14 cellular contexts compared by ENCODE assay signal in genomic region chr19:18171605-18172327, GRCh38. TPM values are rescaled to one million over a fixed set of nuclear protein-coding genes. Genes with fewer than 3 reads are reported as not detected.
DNase-seq lines count a peak whose midpoint lies in the region; ATAC-seq and TF ChIP-seq lines count a peak whose summit lies in the region.
"Had no signal": no experiment of that assay in that cellular context is flagged by ENCODE, and none has a peak within 500 bp of the region (broad histone marks: within the 10 kb centered on the region; RNA-seq: fewer than 3 reads in every experiment).

No MANE protein-coding gene starts in this region.

- no peaks in the 10 kb centered on the region for H3K27me3 Mint-ChIP-seq in activated CD8-positive, alpha-beta T cell treated with anti-CD3 and anti-CD28 coated beads, Interleukin-2, amount 10 ng/mL, durations not matched to agents 7 days and 5 days (ENCODE audit: low read depth)
- no peaks in the 10 kb centered on the region for H3K27me3 Mint-ChIP-seq in activated CD8-positive, alpha-beta T cell treated with anti-CD3 and anti-CD28 coated beads for 36 hours

- H3K27me3 ChIP-seq in left ventricle myocardium inferior (ENCODE audit: low read depth) = no peaks in the 10 kb centered on the region
- H3K27me3 ChIP-seq in tibial nerve = no peaks in the 10 kb centered on the region

- CTCF ChIA-PET in activated CD8-positive, alpha-beta T cell treated with anti-CD3 and anti-CD28 coated beads, Interleukin-2, amount 10 ng/mL, durations not matched to agents 7 days and 5 days (lab: Charles Lee) = no interaction called here
- CTCF ChIA-PET in activated CD8-positive, alpha-beta T cell treated with anti-CD3 and anti-CD28 coated beads for 36 hours (lab: Charles Lee) = interaction anchor here (1.2 to 1.3 kb wide), 3 partner anchors 59 to 175 kb away, joined by 3 to 7 read pairs (median 5); no protein-coding TSS in a partner anchor
- CTCF ChIA-PET in OCI-LY7 (lab: Charles Lee; ENCODE audit: unreplicated experiment) = interaction anchor here (1.4 kb wide), 1 partner anchor 12 kb away, joined by 3 read pairs; no protein-coding TSS in a partner anchor

- H3K36me3 ChIP-seq in OCI-LY7 (ENCODE audit: insufficient read depth, low read length) (peaks cover 25% of the 10 kb centered on the region), left ventricle myocardium inferior (peaks cover 28% of the 10 kb centered on the region), tibial nerve (peaks cover 0 to 38% (median 6%) of the 10 kb centered on the region in 3 donors)

- no peak overlapping the region for H3K4me3 Mint-ChIP-seq in activated CD8-positive, alpha-beta T cell treated with anti-CD3 and anti-CD28 coated beads, Interleukin-2, amount 10 ng/mL, durations not matched to agents 7 days and 5 days
- no peak overlapping the region for H3K4me3 Mint-ChIP-seq in activated CD8-positive, alpha-beta T cell treated with anti-CD3 and anti-CD28 coated beads for 36 hours
- H3K4me3 Mint-ChIP-seq: neural crest cell had no signal

- H3K4me1 ChIP-seq in OCI-LY7 (ENCODE audit: insufficient read depth, low read length, poor library complexity, severe bottlenecking) (peaks cover 73% of the 10 kb centered on the region), left ventricle myocardium inferior (peaks cover 47% of the 10 kb centered on the region), tibial nerve (peaks cover 0 to 24% (median 3%) of the 10 kb centered on the region in 4 donors)

- H3K27ac ChIP-seq in OCI-LY7 (ENCODE audit: low read depth, low read length, poor library complexity, severe bottlenecking) (peak overlapping the region; percentile 93), left ventricle myocardium inferior (replicated peaks) (peak overlapping the region; percentile 72), tibial nerve (peak overlapping the region in 3 of 4 donors; percentile 65 to 84 (median 76))

- TF ChIP-seq CTCF in activated CD8-positive, alpha-beta T cell treated with anti-CD3 and anti-CD28 coated beads for 36 hours (IDR thresholded peaks at IDR 0.05) = no peak
- TF ChIP-seq CTCF in OCI-LY7 (conservative IDR thresholded peaks at IDR 0.05; ENCODE audit: low read length) (no peak), left ventricle myocardium inferior (IDR thresholded peaks at IDR 0.05; ENCODE audit: borderline replicate concordance) (no peak), tibial nerve (IDR thresholded peaks at IDR 0.05) (no peak)

- no peaks in the 10 kb centered on the region for H3K9me3 ChIP-seq in OCI-LY7 (ENCODE audit: low read length)
- H3K9me3 ChIP-seq in left ventricle myocardium inferior (replicated peaks) = no peaks in the 10 kb centered on the region
- H3K9me3 ChIP-seq in tibial nerve = no peaks in the 10 kb centered on the region

- H3K4me3 ChIP-seq in OCI-LY7 (ENCODE audit: low read depth, low read length, poor library complexity, severe bottlenecking) = no peak overlapping the region
- H3K4me3 ChIP-seq in left ventricle myocardium inferior = no peak overlapping the region
- no peak overlapping the region for H3K4me3 ChIP-seq in tibial nerve

- TF ChIP-seq POLR2A in tibial nerve (IDR thresholded peaks at IDR 0.05) = no peak

- H3K4me1 Mint-ChIP-seq in activated CD8-positive, alpha-beta T cell treated with anti-CD3 and anti-CD28 coated beads, Interleukin-2, amount 10 ng/mL, durations not matched to agents 7 days and 5 days (ENCODE audit: low read depth) = peaks cover 33% of the 10 kb centered on the region
- peaks cover 7% of the 10 kb centered on the region for H3K4me1 Mint-ChIP-seq in activated CD8-positive, alpha-beta T cell treated with anti-CD3 and anti-CD28 coated beads for 36 hours (ENCODE audit: low read depth)

- WGBS in tibial nerve, 2 donors = 86% methylated on average over 8 of the region's 8 CpGs

- H3K27ac Mint-ChIP-seq in activated CD8-positive, alpha-beta T cell treated with anti-CD3 and anti-CD28 coated beads, Interleukin-2, amount 10 ng/mL, durations not matched to agents 7 days and 5 days = peak overlapping the region; percentile 66
- H3K27ac Mint-ChIP-seq in activated CD8-positive, alpha-beta T cell treated with anti-CD3 and anti-CD28 coated beads for 36 hours = no peak overlapping the region

- H4K20me1 ChIP-seq in OCI-LY7 (ENCODE audit: insufficient read depth, low read length) = peaks cover 6% of the 10 kb centered on the region; the same call in 1 of the 2 replicates

- H2AFZ ChIP-seq in OCI-LY7 (ENCODE audit: low read length) = no peak overlapping the region

- intact Hi-C loops in activated CD8-positive, alpha-beta T cell treated with anti-CD3 and anti-CD28 coated beads for 36 hours (cut with micrococcal nuclease) = no loop called here
- intact Hi-C loops in OCI-LY7 (cut with micrococcal nuclease; ENCODE audit: unreplicated experiment) = no loop called here
- intact Hi-C loops in left ventricle myocardium inferior (cut with micrococcal nuclease) = no loop called here

- no peaks in the 10 kb centered on the region for H3K9me3 Mint-ChIP-seq in activated CD8-positive, alpha-beta T cell treated with anti-CD3 and anti-CD28 coated beads, Interleukin-2, amount 10 ng/mL, durations not matched to agents 7 days and 5 days (ENCODE audit: insufficient read depth)
- no peaks in the 10 kb centered on the region for H3K9me3 Mint-ChIP-seq in activated CD8-positive, alpha-beta T cell treated with anti-CD3 and anti-CD28 coated beads for 36 hours
- H3K9me3 Mint-ChIP-seq: HFFc6, neural crest cell had no signal

- no peak for DNase-seq in activated CD8-positive, alpha-beta T cell treated with anti-CD3 and anti-CD28 coated beads, Interleukin-2, amount 10 ng/mL, durations not matched to agents 7 days and 5 days
- no peak for DNase-seq in activated CD8-positive, alpha-beta T cell treated with anti-CD3 and anti-CD28 coated beads for 36 hours
- no peak for DNase-seq in OCI-LY7 (ENCODE audit: low spot score)
- no peak for DNase-seq in left ventricle myocardium inferior
- DNase-seq in tibial nerve (ENCODE audit: low spot score in 2 of 2) = no peak
- DNase-seq in anterior cingulate cortex (lab: John Stamatoyannopoulos, UW) = no peak
- DNase-seq: activated CD4-positive, CD25-positive, alpha-beta regulatory T cell treated with anti-CD3 and anti-CD28 coated beads, Interleukin-2, amount 50 U/mL, for 72 hours; activated naive CD4-positive, alpha-beta T cell; HFFc6; NCI-H2227 treated with DMSO at 0.1 percent for 48 hours; stimulated activated CD4-positive, alpha-beta T cell treated with anti-CD3 and anti-CD28 coated beads, Interleukin-12 subunit alpha, Interleukin-12 subunit beta, amount 100 ng/mL, for 4 hours had no signal

- no peak for ATAC-seq in activated CD8-positive, alpha-beta T cell treated with anti-CD3 and anti-CD28 coated beads, Interleukin-2, amount 10 ng/mL, durations not matched to agents 7 days and 5 days
- no peak for ATAC-seq in activated CD8-positive, alpha-beta T cell treated with anti-CD3 and anti-CD28 coated beads for 36 hours
- ATAC-seq in GM18511 (IDR thresholded peaks at IDR 0.05; ENCODE audit: unreplicated experiment) = no peak
- ATAC-seq in HG02870 (IDR thresholded peaks at IDR 0.05; ENCODE audit: unreplicated experiment) = no peak

- no TSS peak for BruUV-seq in OCI-LY7 (replicated peaks; lab: Mats Ljungman, UMichigan)

- H3K9me2 ChIP-seq in OCI-LY7 (ENCODE audit: insufficient read depth, low read length) = no peaks in the 10 kb centered on the region

- peaks cover 22% of the 10 kb centered on the region for H3K36me3 Mint-ChIP-seq in activated CD8-positive, alpha-beta T cell treated with anti-CD3 and anti-CD28 coated beads, Interleukin-2, amount 10 ng/mL, durations not matched to agents 7 days and 5 days (ENCODE audit: low read depth)
- peaks cover 14% of the 10 kb centered on the region for H3K36me3 Mint-ChIP-seq in activated CD8-positive, alpha-beta T cell treated with anti-CD3 and anti-CD28 coated beads for 36 hours (ENCODE audit: low read depth)

- TF ChIP-seq EP300 in tibial nerve (IDR thresholded peaks at IDR 0.05) = no peak

- H3K4me2 ChIP-seq in OCI-LY7 (ENCODE audit: low read length) = peak overlapping the region; percentile 74

- H3K79me2 ChIP-seq in OCI-LY7 (ENCODE audit: insufficient read depth, low read depth, low read length) = peaks cover 24% of the 10 kb centered on the region

- POLR2A ChIA-PET in activated CD8-positive, alpha-beta T cell treated with anti-CD3 and anti-CD28 coated beads, Interleukin-2, amount 10 ng/mL, durations not matched to agents 7 days and 5 days (lab: Charles Lee) = interaction anchor here (1.0 kb wide), 1 partner anchor 108 kb away, joined by 3 read pairs; no protein-coding TSS in a partner anchor
- POLR2A ChIA-PET in activated CD8-positive, alpha-beta T cell treated with anti-CD3 and anti-CD28 coated beads for 36 hours (lab: Charles Lee) = interaction anchor here (0.6 to 1.3 kb wide), 3 partner anchors 11 to 63 kb away, joined by 3 to 4 read pairs (median 3); no protein-coding TSS in a partner anchor
- POLR2A ChIA-PET in OCI-LY7 (lab: Charles Lee) = interaction anchor here (1.3 to 1.5 kb wide), 3 partner anchors 11 to 20 kb away, joined by 4 to 8 read pairs (median 4); partner anchors contain the start of gene MPV17L2

RNA-seq across cellular contexts. Expression of gene IFI30, which starts 1.8 kb away (rescaled TPM):
- total RNA-seq in activated CD8-positive, alpha-beta T cell treated with anti-CD3 and anti-CD28 coated beads, Interleukin-2, amount 10 ng/mL, durations not matched to agents 7 days and 5 days = 10 to 100 TPM; 67.4 to 72.3 TPM
- total RNA-seq in activated CD8-positive, alpha-beta T cell treated with anti-CD3 and anti-CD28 coated beads for 36 hours = 10 to 100 TPM; 21.9 to 22.9 TPM
- total RNA-seq in OCI-LY7 (2014; rRNA removed; shearing (Covaris generic)) = 141 and 195 TPM in 2 replicates
- total RNA-seq in OCI-LY7 (2022) (117 and 170 TPM in 2 replicates), left ventricle myocardium inferior (23.3 TPM), tibial nerve (100 to 1,000 TPM in 1 of 4 donors, 10 to 100 TPM in 3; 19.0 to 101 (median 29.4) TPM)
- total RNA-seq: neural crest cell had no signal

RNA-seq across cellular contexts. Expression of gene PIK3R2, which starts 18.8 kb away (rescaled TPM):
- total RNA-seq in activated CD8-positive, alpha-beta T cell treated with anti-CD3 and anti-CD28 coated beads, Interleukin-2, amount 10 ng/mL, durations not matched to agents 7 days and 5 days = 1 to 10 TPM; 7.8 to 9.2 TPM
- total RNA-seq in activated CD8-positive, alpha-beta T cell treated with anti-CD3 and anti-CD28 coated beads for 36 hours = 10 to 100 TPM; 15.0 to 15.8 TPM
- total RNA-seq in OCI-LY7 (2014; rRNA removed; shearing (Covaris generic)) = 1.6 and 3.2 TPM in 2 replicates
- total RNA-seq in OCI-LY7 (2022) (20.5 and 30.0 TPM in 2 replicates), left ventricle myocardium inferior (28.0 TPM), tibial nerve (10 to 100 TPM; 12.2 to 38.1 (median 15.7) TPM)

RNA-seq across cellular contexts. Expression of gene MPV17L2, which starts 21.3 kb away (rescaled TPM):
- total RNA-seq in activated CD8-positive, alpha-beta T cell treated with anti-CD3 and anti-CD28 coated beads, Interleukin-2, amount 10 ng/mL, durations not matched to agents 7 days and 5 days = 10 to 100 TPM in 1 of 2 experiments, 1 to 10 TPM in 1; 9.2 to 10.9 TPM
- total RNA-seq in activated CD8-positive, alpha-beta T cell treated with anti-CD3 and anti-CD28 coated beads for 36 hours = 1 to 10 TPM; 8.5 to 9.6 TPM
- 21.9 and 23.7 TPM in 2 replicates for total RNA-seq in OCI-LY7 (2014; rRNA removed; shearing (Covaris generic))
- total RNA-seq in OCI-LY7 (2022) (18.1 and 22.6 TPM in 2 replicates), left ventricle myocardium inferior (12.5 TPM), tibial nerve (10 to 100 TPM; 11.1 to 19.0 (median 15.5) TPM)

RNA-seq across cellular contexts. Expression of gene RAB3A, which starts 32.1 kb away (rescaled TPM):
- total RNA-seq in activated CD8-positive, alpha-beta T cell treated with anti-CD3 and anti-CD28 coated beads, Interleukin-2, amount 10 ng/mL, durations not matched to agents 7 days and 5 days = 1 to 10 TPM; 5.6 to 6.2 TPM
- 10 to 100 TPM in 1 of 2 experiments, 1 to 10 TPM in 1; 8.9 to 11.3 TPM for total RNA-seq in activated CD8-positive, alpha-beta T cell treated with anti-CD3 and anti-CD28 coated beads for 36 hours
- total RNA-seq in OCI-LY7 (2014; rRNA removed; shearing (Covaris generic)) = 2.9 and 4.9 TPM in 2 replicates
- total RNA-seq in OCI-LY7 (2022) (6.9 and 8.6 TPM in 2 replicates), left ventricle myocardium inferior (37.4 TPM), tibial nerve (1 to 10 TPM in 3 of 4 donors, not detected in 1; 1.5 to 5.1 (median 3.9) TPM)

RNA-seq across cellular contexts. Expression of gene PDE4C, which starts 54.5 kb away (rescaled TPM):
- under 1 TPM in 1 of 2 experiments, not detected in 1; 0.08 TPM for total RNA-seq in activated CD8-positive, alpha-beta T cell treated with anti-CD3 and anti-CD28 coated beads, Interleukin-2, amount 10 ng/mL, durations not matched to agents 7 days and 5 days
- under 1 TPM in 1 of 2 experiments, not detected in 1; 0.38 TPM for total RNA-seq in activated CD8-positive, alpha-beta T cell treated with anti-CD3 and anti-CD28 coated beads for 36 hours
- not detected in 2 replicates for total RNA-seq in OCI-LY7 (2014; rRNA removed; shearing (Covaris generic))
- total RNA-seq in OCI-LY7 (2022) = 0.77 and 1.4 TPM in 2 replicates
- total RNA-seq in left ventricle myocardium inferior = 2.4 TPM
- under 1 TPM in 3 of 4 donors, not detected in 1; under 0.01 to 0.60 (median 0.59) TPM for total RNA-seq in tibial nerve
